24 cellular contexts compared by ENCODE assay signal in genomic region chr15:100495861-100496260, GRCh38. TPM values are rescaled to one million over a fixed set of nuclear protein-coding genes. Genes with fewer than 3 reads are reported as not detected.
A peak's percentile ranks its signal among the peaks of the same experiment; 100 is the strongest.
DNase-seq lines count a peak whose midpoint lies in the region; ATAC-seq, FAIRE-seq and TF ChIP-seq lines count a peak whose summit lies in the region.
"Had no signal": no experiment of that assay in that cellular context is flagged by ENCODE, and none has a peak within 500 bp of the region (broad histone marks: within the 10 kb centered on the region; RNA-seq: fewer than 3 reads in every experiment).

No MANE protein-coding gene starts in this region.

- no peak for TF ChIP-seq POLR2A in A549 (IDR thresholded peaks at IDR 0.05; ENCODE audit: low read length)

- ATAC-seq in A549 = no peak
- ATAC-seq: CD8-positive, alpha-beta T cell; GM12878 had no signal

- no peaks in the 10 kb centered on the region for H3K4me1 ChIP-seq in A549
- H3K4me1 ChIP-seq: BLaER1 had no signal

- H3K4me3 ChIP-seq in A549 = no peak overlapping the region
- H3K4me3 ChIP-seq: BLaER1, GM12878 had no signal

- H3K9me3 ChIP-seq in A549 = no peaks in the 10 kb centered on the region
- H3K9me3 ChIP-seq: BLaER1 had no signal

- FAIRE-seq in A549 (lab: Jason Lieb, UNC) = peak; percentile 67
- FAIRE-seq: D721Med, GM12878, GM18507, H1 had no signal

- H3K4me1 Mint-ChIP-seq in activated T-helper 1 cell treated with anti-CD3 and anti-CD28 coated beads, Interleukin-12 subunit alpha, Interleukin-12 subunit beta, Interleukin-2, Interleukin-4 antibody, amounts not matched to agents 30 ng/mL and 10 ng/mL and 1 ng/mL, durations not matched to agents 14 hours and 24 hours and 36 hours (ENCODE audit: low read depth) = no peaks in the 10 kb centered on the region
- H3K4me1 Mint-ChIP-seq: B cell; CD4-positive, CD25-positive, alpha-beta regulatory T cell had no signal

- no peak for TF ChIP-seq CTCF in A549 (IDR thresholded peaks at IDR 0.05)

- no peak overlapping the region for H3K4me3 Mint-ChIP-seq in activated T-helper 1 cell treated with anti-CD3 and anti-CD28 coated beads, Interleukin-12 subunit alpha, Interleukin-12 subunit beta, Interleukin-2, Interleukin-4 antibody, amounts not matched to agents 30 ng/mL and 10 ng/mL and 1 ng/mL, durations not matched to agents 14 hours and 24 hours and 36 hours
- H3K4me3 Mint-ChIP-seq: B cell; CD4-positive, CD25-positive, alpha-beta regulatory T cell; CD8-positive, alpha-beta T cell had no signal

- intact Hi-C loops in activated T-helper 1 cell treated with anti-CD3 and anti-CD28 coated beads, Interleukin-12 subunit alpha, Interleukin-12 subunit beta, Interleukin-2, Interleukin-4 antibody, amounts not matched to agents 30 ng/mL and 10 ng/mL and 1 ng/mL, durations not matched to agents 14 hours and 24 hours and 36 hours (cut with micrococcal nuclease) = no loop called here

- CTCF ChIA-PET in A549 (lab: Yijun Ruan, JAX) = no interaction called here

- no peaks in the 10 kb centered on the region for H3K36me3 Mint-ChIP-seq in activated T-helper 1 cell treated with anti-CD3 and anti-CD28 coated beads, Interleukin-12 subunit alpha, Interleukin-12 subunit beta, Interleukin-2, Interleukin-4 antibody, amounts not matched to agents 30 ng/mL and 10 ng/mL and 1 ng/mL, durations not matched to agents 14 hours and 24 hours and 36 hours (ENCODE audit: low read depth)
- H3K36me3 Mint-ChIP-seq: CD4-positive, CD25-positive, alpha-beta regulatory T cell; CD8-positive, alpha-beta T cell had no signal

- H3K27ac ChIP-seq in A549 = no peak overlapping the region
- no peak overlapping the region for H3K27ac ChIP-seq in epithelial cell of prostate
- H3K27ac ChIP-seq: BLaER1, C4-2B had no signal

- H3K27me3 Mint-ChIP-seq in activated T-helper 1 cell treated with anti-CD3 and anti-CD28 coated beads, Interleukin-12 subunit alpha, Interleukin-12 subunit beta, Interleukin-2, Interleukin-4 antibody, amounts not matched to agents 30 ng/mL and 10 ng/mL and 1 ng/mL, durations not matched to agents 14 hours and 24 hours and 36 hours (ENCODE audit: insufficient read depth) = peaks cover 4% of the 10 kb centered on the region

- TF ChIP-seq RAD21 in A549 (conservative IDR thresholded peaks at IDR 0.05 in 1 of 2, IDR thresholded peaks at IDR 0.05 in 1 of 2) = no peak

- H3K27ac Mint-ChIP-seq in activated T-helper 1 cell treated with anti-CD3 and anti-CD28 coated beads, Interleukin-12 subunit alpha, Interleukin-12 subunit beta, Interleukin-2, Interleukin-4 antibody, amounts not matched to agents 30 ng/mL and 10 ng/mL and 1 ng/mL, durations not matched to agents 14 hours and 24 hours and 36 hours = no peak overlapping the region
- H3K27ac Mint-ChIP-seq: B cell; CD4-positive, CD25-positive, alpha-beta regulatory T cell; CD8-positive, alpha-beta T cell had no signal

- DNase-seq in A549 (ENCODE audit: low read depth in 1 of 2, low spot score in 1 of 2) (no peak), RPMI7951 (ENCODE audit: low read depth) (peak; percentile 9), epithelial cell of prostate (ENCODE audit: low read depth, low spot score) (peak; percentile 36), foreskin melanocyte (peak; percentile 92), A172 (ENCODE audit: low spot score) (no peak)
- DNase-seq in activated CD4-positive, CD25-positive, alpha-beta regulatory T cell (lab: John Stamatoyannopoulos, UW) = no peak
- no peak for DNase-seq in activated T-helper 1 cell treated with anti-CD3 and anti-CD28 coated beads, Interleukin-12 subunit alpha, Interleukin-12 subunit beta, Interleukin-2, Interleukin-4 antibody, amounts not matched to agents 30 ng/mL and 10 ng/mL and 1 ng/mL, durations not matched to agents 14 hours and 24 hours and 36 hours (ENCODE audit: low spot score)
- DNase-seq: 8988T; CD4-positive, CD25-positive, alpha-beta regulatory T cell; CD8-positive, alpha-beta T cell; DMS 273 treated with DMSO at 0.1 percent for 48 hours; DMS79; EL; GDM1; H7; HCEC 1CT had no signal

- WGBS in A549 (ENCODE audit: missing lambda C conversion rate) = 2% methylated on average over 1 of the region's 1 CpG

- POLR2A ChIA-PET in A549 (lab: Yijun Ruan, JAX) = no interaction called here

- H3K4me2 ChIP-seq in A549 = no peak overlapping the region
- H3K4me2 ChIP-seq: BLaER1 had no signal

- no peaks in the 10 kb centered on the region for H3K9me3 Mint-ChIP-seq in activated T-helper 1 cell treated with anti-CD3 and anti-CD28 coated beads, Interleukin-12 subunit alpha, Interleukin-12 subunit beta, Interleukin-2, Interleukin-4 antibody, amounts not matched to agents 30 ng/mL and 10 ng/mL and 1 ng/mL, durations not matched to agents 14 hours and 24 hours and 36 hours

- no peak for TF ChIP-seq EP300 in A549 (IDR thresholded peaks at IDR 0.05)

TF ChIP-seq in A549, 52 proteins besides CTCF, POLR2A, EP300 and RAD21:
- no peak for TF ChIP-seq ZC3H11A (IDR thresholded peaks at IDR 0.05)
- TF ChIP-seq SMC3 (IDR thresholded peaks at IDR 0.05) = no peak
TF ChIP-seq in A549: peak in this region for 0.

RNA-seq across cellular contexts. Expression of gene CERS3, which starts 32.9 kb away (rescaled TPM):
- not detected in 2 replicates for polyA plus RNA-seq in A549 (2011; rRNA removed)
- polyA plus RNA-seq in A549 (2012; cell fraction: cytosol; rRNA removed) = not detected in 2 replicates
- not detected in 2 replicates for polyA plus RNA-seq in A549 (2012; cell fraction: nucleus; rRNA removed)
- polyA plus RNA-seq in A549 (2017; fragmentation: RNase III; extraction: RNeasy Plus Mini Kit Qiagen cat#74134 plus additional on column Dnase treatment) = not detected in 3 replicates
- polyA minus RNA-seq in A549 (2011; rRNA and poly(A)+ RNA removed) = not detected in 2 replicates
- not detected in 2 replicates for total RNA-seq in RPMI7951 (2014; rRNA removed; shearing (Covaris generic))
- not detected in 2 replicates for total RNA-seq in A172 (2014; rRNA removed; shearing (Covaris generic))
- total RNA-seq in activated T-helper 1 cell treated with anti-CD3 and anti-CD28 coated beads, Interleukin-12 subunit alpha, Interleukin-12 subunit beta, Interleukin-2, Interleukin-4 antibody, amounts not matched to agents 30 ng/mL and 10 ng/mL and 1 ng/mL, durations not matched to agents 14 hours and 24 hours and 36 hours = 0.16 and 0.54 TPM in 2 replicates
- total RNA-seq: GM12878, H1 had no signal
- polyA plus RNA-seq: AG04450, GM12878 had no signal

Comparison
In these comparisons a context has a peak if more than half of its experiments do, and no peak if none do; other contexts are left out.
1. DNase-seq: peak in RPMI7951 (single experiment), epithelial cell of prostate (single experiment) and foreskin melanocyte (single experiment); none in A549 (0 of 2), activated CD4-positive, CD25-positive, alpha-beta regulatory T cell (0 of 4), A172 (single experiment) and activated T-helper 1 cell treated with anti-CD3 and anti-CD28 coated beads, Interleukin-12 subunit alpha, Interleukin-12 subunit beta, Interleukin-2, Interleukin-4 antibody, amounts not matched to agents 30 ng/mL and 10 ng/mL and 1 ng/mL, durations not matched to agents 14 hours and 24 hours and 36 hours (single experiment).